1 cellular context compared by ENCODE assay signal in the genomic region with DNA sequence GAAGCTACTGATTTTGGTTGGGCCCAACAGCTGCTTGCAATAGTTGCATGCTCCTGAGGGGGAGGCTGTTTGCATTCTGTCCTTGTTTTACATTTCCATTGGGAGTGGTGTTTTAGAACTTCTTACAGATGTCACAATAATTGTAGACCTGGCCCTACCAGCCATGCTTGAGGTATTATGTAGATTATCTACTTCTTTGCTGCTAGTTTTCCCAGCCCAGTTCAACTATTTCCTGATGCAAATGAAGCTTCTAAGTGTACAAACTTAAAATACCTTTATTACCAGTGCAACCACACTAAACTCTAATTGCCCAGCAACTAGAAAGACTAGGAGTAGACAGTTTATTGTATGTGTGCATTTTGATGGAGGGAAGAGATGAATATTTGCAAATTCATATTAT.
TF ChIP-seq lines count a peak whose summit lies in the region.

No MANE protein-coding gene starts in this region.

TF ChIP-seq in HepG2, 621 proteins besides CTCF, POLR2A, EP300 and RAD21 (continued from another document):
- TF ChIP-seq, protein P1, sequence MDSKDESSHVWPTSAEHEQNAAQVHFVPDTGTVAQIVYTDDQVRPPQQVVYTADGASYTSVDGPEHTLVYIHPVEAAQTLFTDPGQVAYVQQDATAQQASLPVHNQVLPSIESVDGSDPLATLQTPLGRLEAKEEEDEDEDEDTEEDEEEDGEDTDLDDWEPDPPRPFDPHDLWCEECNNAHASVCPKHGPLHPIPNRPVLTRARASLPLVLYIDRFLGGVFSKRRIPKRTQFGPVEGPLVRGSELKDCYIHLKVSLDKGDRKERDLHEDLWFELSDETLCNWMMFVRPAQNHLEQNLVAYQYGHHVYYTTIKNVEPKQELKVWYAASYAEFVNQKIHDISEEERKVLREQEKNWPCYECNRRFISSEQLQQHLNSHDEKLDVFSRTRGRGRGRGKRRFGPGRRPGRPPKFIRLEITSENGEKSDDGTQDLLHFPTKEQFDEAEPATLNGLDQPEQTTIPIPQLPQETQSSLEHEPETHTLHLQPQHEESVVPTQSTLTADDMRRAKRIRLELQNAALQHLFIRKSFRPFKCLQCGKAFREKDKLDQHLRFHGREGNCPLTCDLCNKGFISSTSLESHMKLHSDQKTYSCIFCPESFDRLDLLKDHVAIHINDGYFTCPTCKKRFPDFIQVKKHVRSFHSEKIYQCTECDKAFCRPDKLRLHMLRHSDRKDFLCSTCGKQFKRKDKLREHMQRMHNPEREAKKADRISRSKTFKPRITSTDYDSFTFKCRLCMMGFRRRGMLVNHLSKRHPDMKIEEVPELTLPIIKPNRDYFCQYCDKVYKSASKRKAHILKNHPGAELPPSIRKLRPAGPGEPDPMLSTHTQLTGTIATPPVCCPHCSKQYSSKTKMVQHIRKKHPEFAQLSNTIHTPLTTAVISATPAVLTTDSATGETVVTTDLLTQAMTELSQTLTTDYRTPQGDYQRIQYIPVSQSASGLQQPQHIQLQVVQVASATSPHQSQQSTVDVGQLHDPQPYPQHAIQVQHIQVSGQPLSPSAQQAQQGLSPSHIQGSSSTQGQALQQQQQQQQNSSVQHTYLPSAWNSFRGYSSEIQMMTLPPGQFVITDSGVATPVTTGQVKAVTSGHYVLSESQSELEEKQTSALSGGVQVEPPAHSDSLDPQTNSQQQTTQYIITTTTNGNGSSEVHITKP (CRISPR knock-in tag; IDR thresholded peaks at IDR 0.05; ENCODE audit: low read depth) = no peak
- TF ChIP-seq ZC3H13 (CRISPR knock-in tag; IDR thresholded peaks at IDR 0.05) = no peak
- no peak for TF ChIP-seq HMGA1 (CRISPR knock-in tag; conservative IDR thresholded peaks at IDR 0.05)
- TF ChIP-seq MTF1 (CRISPR knock-in tag; IDR thresholded peaks at IDR 0.05) = no peak
- TF ChIP-seq, protein P2, sequence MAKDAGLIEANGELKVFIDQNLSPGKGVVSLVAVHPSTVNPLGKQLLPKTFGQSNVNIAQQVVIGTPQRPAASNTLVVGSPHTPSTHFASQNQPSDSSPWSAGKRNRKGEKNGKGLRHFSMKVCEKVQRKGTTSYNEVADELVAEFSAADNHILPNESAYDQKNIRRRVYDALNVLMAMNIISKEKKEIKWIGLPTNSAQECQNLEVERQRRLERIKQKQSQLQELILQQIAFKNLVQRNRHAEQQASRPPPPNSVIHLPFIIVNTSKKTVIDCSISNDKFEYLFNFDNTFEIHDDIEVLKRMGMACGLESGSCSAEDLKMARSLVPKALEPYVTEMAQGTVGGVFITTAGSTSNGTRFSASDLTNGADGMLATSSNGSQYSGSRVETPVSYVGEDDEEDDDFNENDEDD (CRISPR knock-in tag; IDR thresholded peaks at IDR 0.05; ENCODE audit: borderline replicate concordance) = no peak
- TF ChIP-seq ZNF121 (CRISPR knock-in tag; IDR thresholded peaks at IDR 0.05) = no peak
- TF ChIP-seq, protein P3, sequence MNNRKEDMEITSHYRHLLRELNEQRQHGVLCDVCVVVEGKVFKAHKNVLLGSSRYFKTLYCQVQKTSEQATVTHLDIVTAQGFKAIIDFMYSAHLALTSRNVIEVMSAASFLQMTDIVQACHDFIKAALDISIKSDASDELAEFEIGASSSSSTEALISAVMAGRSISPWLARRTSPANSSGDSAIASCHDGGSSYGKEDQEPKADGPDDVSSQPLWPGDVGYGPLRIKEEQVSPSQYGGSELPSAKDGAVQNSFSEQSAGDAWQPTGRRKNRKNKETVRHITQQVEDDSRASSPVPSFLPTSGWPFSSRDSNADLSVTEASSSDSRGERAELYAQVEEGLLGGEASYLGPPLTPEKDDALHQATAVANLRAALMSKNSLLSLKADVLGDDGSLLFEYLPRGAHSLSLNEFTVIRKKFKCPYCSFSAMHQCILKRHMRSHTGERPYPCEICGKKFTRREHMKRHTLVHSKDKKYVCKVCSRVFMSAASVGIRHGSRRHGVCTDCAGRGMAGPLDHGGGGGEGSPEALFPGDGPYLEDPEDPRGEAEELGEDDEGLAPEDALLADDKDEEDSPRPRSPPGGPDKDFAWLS (CRISPR knock-in tag; IDR thresholded peaks at IDR 0.05; ENCODE audit: borderline replicate concordance) = no peak
- TF ChIP-seq, protein P4, sequence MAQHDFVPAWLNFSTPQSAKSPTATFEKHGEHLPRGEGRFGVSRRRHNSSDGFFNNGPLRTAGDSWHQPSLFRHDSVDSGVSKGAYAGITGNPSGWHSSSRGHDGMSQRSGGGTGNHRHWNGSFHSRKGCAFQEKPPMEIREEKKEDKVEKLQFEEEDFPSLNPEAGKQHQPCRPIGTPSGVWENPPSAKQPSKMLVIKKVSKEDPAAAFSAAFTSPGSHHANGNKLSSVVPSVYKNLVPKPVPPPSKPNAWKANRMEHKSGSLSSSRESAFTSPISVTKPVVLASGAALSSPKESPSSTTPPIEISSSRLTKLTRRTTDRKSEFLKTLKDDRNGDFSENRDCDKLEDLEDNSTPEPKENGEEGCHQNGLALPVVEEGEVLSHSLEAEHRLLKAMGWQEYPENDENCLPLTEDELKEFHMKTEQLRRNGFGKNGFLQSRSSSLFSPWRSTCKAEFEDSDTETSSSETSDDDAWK (CRISPR knock-in tag; IDR thresholded peaks at IDR 0.05) = no peak
- TF ChIP-seq CREB1 (IDR thresholded peaks at IDR 0.05) = no peak
- TF ChIP-seq CREB1 (CRISPR knock-in tag; IDR thresholded peaks at IDR 0.05) = no peak
- TF ChIP-seq, protein P5, sequence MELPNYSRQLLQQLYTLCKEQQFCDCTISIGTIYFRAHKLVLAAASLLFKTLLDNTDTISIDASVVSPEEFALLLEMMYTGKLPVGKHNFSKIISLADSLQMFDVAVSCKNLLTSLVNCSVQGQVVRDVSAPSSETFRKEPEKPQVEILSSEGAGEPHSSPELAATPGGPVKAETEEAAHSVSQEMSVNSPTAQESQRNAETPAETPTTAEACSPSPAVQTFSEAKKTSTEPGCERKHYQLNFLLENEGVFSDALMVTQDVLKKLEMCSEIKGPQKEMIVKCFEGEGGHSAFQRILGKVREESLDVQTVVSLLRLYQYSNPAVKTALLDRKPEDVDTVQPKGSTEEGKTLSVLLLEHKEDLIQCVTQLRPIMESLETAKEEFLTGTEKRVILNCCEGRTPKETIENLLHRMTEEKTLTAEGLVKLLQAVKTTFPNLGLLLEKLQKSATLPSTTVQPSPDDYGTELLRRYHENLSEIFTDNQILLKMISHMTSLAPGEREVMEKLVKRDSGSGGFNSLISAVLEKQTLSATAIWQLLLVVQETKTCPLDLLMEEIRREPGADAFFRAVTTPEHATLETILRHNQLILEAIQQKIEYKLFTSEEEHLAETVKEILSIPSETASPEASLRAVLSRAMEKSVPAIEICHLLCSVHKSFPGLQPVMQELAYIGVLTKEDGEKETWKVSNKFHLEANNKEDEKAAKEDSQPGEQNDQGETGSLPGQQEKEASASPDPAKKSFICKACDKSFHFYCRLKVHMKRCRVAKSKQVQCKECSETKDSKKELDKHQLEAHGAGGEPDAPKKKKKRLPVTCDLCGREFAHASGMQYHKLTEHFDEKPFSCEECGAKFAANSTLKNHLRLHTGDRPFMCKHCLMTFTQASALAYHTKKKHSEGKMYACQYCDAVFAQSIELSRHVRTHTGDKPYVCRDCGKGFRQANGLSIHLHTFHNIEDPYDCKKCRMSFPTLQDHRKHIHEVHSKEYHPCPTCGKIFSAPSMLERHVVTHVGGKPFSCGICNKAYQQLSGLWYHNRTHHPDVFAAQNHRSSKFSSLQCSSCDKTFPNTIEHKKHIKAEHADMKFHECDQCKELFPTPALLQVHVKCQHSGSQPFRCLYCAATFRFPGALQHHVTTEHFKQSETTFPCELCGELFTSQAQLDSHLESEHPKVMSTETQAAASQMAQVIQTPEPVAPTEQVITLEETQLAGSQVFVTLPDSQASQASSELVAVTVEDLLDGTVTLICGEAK (IDR thresholded peaks at IDR 0.05) = no peak
- TF ChIP-seq, protein P5 (CRISPR knock-in tag; IDR thresholded peaks at IDR 0.05) = no peak
- TF ChIP-seq CEBPG (CRISPR knock-in tag; IDR thresholded peaks at IDR 0.05) = no peak
- TF ChIP-seq PTBP1 (IDR thresholded peaks at IDR 0.05; ENCODE audit: low read depth, low read length, poor library complexity, severe bottlenecking) = no peak
- TF ChIP-seq, protein P6, sequence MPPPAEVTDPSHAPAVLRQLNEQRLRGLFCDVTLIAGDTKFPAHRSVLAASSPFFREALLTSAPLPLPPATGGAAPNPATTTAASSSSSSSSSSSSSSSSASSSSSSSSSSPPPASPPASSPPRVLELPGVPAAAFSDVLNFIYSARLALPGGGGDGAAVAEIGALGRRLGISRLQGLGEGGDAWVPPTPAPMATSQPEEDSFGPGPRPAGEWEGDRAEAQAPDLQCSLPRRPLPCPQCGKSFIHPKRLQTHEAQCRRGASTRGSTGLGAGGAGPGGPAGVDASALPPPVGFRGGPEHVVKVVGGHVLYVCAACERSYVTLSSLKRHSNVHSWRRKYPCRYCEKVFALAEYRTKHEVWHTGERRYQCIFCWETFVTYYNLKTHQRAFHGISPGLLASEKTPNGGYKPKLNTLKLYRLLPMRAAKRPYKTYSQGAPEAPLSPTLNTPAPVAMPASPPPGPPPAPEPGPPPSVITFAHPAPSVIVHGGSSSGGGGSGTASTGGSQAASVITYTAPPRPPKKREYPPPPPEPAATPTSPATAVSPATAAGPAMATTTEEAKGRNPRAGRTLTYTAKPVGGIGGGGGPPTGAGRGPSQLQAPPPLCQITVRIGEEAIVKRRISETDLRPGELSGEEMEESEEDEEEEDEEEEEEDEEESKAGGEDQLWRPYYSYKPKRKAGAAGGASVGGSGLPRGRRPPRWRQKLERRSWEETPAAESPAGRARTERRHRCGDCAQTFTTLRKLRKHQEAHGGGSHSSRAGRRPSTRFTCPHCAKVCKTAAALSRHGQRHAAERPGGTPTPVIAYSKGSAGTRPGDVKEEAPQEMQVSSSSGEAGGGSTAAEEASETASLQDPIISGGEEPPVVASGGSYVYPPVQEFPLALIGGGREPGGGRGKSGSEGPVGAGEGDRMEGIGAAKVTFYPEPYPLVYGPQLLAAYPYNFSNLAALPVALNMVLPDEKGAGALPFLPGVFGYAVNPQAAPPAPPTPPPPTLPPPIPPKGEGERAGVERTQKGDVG (CRISPR knock-in tag; IDR thresholded peaks at IDR 0.05; ENCODE audit: borderline replicate concordance) = no peak
- TF ChIP-seq PHF5A (CRISPR knock-in tag; IDR thresholded peaks at IDR 0.05; ENCODE audit: low read depth, unreplicated experiment) = no peak
